20 cellular contexts compared by ENCODE assay signal in genomic region chr16:81860310-81860709, GRCh38.
"Had no signal": no experiment of that assay in that cellular context is flagged by ENCODE, and none has a peak within 500 bp of the region (broad histone marks: within the 10 kb centered on the region; RNA-seq: fewer than 3 reads in every experiment).

No MANE protein-coding gene starts in this region.

- H3K9me3 ChIP-seq: pancreas, psoas muscle, transverse colon, uterus had no signal

- H3K36me3 ChIP-seq: pancreas, transverse colon, uterus had no signal

- ATAC-seq: activated T-cell treated with anti-CD3 and anti-CD28 coated beads, Interleukin-2, amount 50 U/mL, for 4 hours; heart right ventricle; left colon; naive thymus-derived CD8-positive, alpha-beta T cell; psoas muscle; right cardiac atrium had no signal

- DNase-seq: activated CD4-positive, CD25-positive, alpha-beta regulatory T cell treated with anti-CD3 and anti-CD28 coated beads, Interleukin-2, amount 50 U/mL, for 72 hours; activated CD8-positive, alpha-beta memory T cell treated with anti-CD3 and anti-CD28 coated beads, Interleukin-2, amount 50 U/mL, for 4 hours; activated naive CD4-positive, alpha-beta T cell; activated T-cell treated with anti-CD3 and anti-CD28 coated beads, Interleukin-2, amount 50 U/mL, for 4 hours; heart right ventricle; left colon; naive thymus-derived CD8-positive, alpha-beta T cell; pancreas; psoas muscle; right cardiac atrium; stimulated activated CD4-positive, alpha-beta T cell treated with anti-CD3 and anti-CD28 coated beads, Interleukin-12 subunit alpha, Interleukin-12 subunit beta, amount 100 ng/mL, for 4 hours; stimulated activated CD4-positive, alpha-beta T cell treated with anti-CD3 and anti-CD28 coated beads, Interleukin-4, amount 100 ng/mL, for 4 hours; transverse colon; uterus had no signal

- H3K27ac Mint-ChIP-seq: activated naive CD8-positive, alpha-beta T cell; activated T-helper 2 cell treated with anti-CD3 and anti-CD28 coated beads, Interferon-gamma antibody, Interleukin-2, Interleukin-4, amounts not matched to agents 10 μg/mL and 5 μg/mL and 100 μg/mL, durations not matched to agents 14 hours and 24 hours and 36 hours; mesothelial cell of epicardium had no signal

- H3K4me1 ChIP-seq: pancreas, psoas muscle, transverse colon, uterus had no signal

- FAIRE-seq: keratinocyte, pancreas had no signal

- H3K27ac ChIP-seq: epithelial cell of prostate, pancreas, psoas muscle had no signal

- H3K4me3 ChIP-seq: heart right ventricle, lung, pancreas, psoas muscle, transverse colon, uterus had no signal

- H3K4me3 Mint-ChIP-seq: activated naive CD8-positive, alpha-beta T cell; activated T-cell treated with anti-CD3 and anti-CD28 coated beads, Interleukin-2, amount 50 U/mL, for 4 hours; mesothelial cell of epicardium had no signal

- H3K9me3 Mint-ChIP-seq: activated T-cell treated with anti-CD3 and anti-CD28 coated beads, Interleukin-2, amount 50 U/mL, for 4 hours; activated T-helper 2 cell treated with anti-CD3 and anti-CD28 coated beads, Interferon-gamma antibody, Interleukin-2, Interleukin-4, amounts not matched to agents 10 μg/mL and 5 μg/mL and 100 μg/mL, durations not matched to agents 14 hours and 24 hours and 36 hours; mesothelial cell of epicardium had no signal

- H3K27me3 ChIP-seq: pancreas, uterus had no signal

- H3K36me3 Mint-ChIP-seq: activated naive CD8-positive, alpha-beta T cell; mesothelial cell of epicardium; naive thymus-derived CD8-positive, alpha-beta T cell had no signal
